Comparison of ENCODE assay signal across 8 cellular contexts in the genomic region with DNA sequence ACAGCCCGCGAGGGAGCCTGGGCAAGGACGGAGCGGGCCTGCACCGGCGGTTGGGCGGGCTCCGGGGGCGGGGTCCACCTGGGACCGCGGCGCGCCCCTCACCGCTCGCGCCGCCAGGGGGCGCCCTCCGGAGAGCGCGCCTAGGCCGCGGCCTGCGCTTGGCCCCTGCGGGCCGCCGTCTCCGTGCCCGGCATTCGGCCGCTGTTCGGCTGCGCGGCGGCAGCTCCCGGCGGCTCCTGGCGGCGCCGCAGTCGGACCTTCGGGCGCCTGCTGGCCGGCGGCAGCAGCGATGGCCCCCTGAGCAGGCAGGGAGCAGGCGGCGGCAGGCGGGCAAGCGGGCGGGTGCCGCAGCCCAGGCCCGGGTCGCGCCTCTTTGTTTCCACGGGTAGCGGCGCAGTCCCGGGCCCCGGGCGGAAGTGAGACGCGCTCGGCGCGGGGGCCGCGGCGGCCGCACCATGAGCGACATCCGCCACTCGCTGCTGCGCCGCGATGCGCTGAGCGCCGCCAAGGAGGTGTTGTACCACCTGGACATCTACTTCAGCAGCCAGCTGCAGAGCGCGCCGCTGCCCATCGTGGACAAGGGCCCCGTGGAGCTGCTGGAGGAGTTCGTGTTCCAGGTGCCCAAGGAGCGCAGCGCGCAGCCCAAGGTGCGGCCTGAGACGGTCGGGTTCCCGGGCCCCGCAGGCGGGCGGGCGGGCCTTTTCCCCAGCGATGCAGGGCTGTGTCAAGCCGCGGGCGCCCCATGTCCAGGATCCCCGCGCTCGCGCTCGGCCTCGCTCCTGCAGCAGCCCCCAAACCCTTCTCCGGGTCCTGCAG. TPM values are rescaled to one million over a fixed set of nuclear protein-coding genes. Genes with fewer than 3 reads are reported as not detected.
DNase-seq lines count a peak whose midpoint lies in the region; ATAC-seq and TF ChIP-seq lines count a peak whose summit lies in the region.

A gene (plus strand): TSS at position 193 of the 816 bp plus-strand sequence. CDS start 263 bp downstream, at position 456.

- peaks cover 51 to 78% (median 60%) of the 10 kb centered on the region in 11 experiments for H3K36me3 ChIP-seq in BLaER1 treated with 17β-estradiol and CSF1 and Interleukin-3, amounts not matched to agents 10 nM and 100 nM
- H3K36me3 ChIP-seq in duodenal mucosa (ENCODE audit: control insufficient read depth in 1 of 2, insufficient read depth in 2 of 2, low read length in 2 of 2) (peaks cover 12 to 41% of the 10 kb centered on the region in 2 donors), lower lobe of right lung (peaks cover 59% of the 10 kb centered on the region)

- H3K9ac ChIP-seq in BLaER1 treated with 17β-estradiol and CSF1 and Interleukin-3, amounts not matched to agents 10 nM and 100 nM = peak within 1 kb of the TSS; percentile 89 to 99 (median 95)
- peak within 1 kb of the TSS; percentile 60 to 87 for H3K9ac ChIP-seq in duodenal mucosa (ENCODE audit: low read depth in 1 of 2, low read length in 2 of 2)

- ATAC-seq in GM19035 (IDR thresholded peaks at IDR 0.05; ENCODE audit: unreplicated experiment) = peak; percentile 80
- peak; percentile 80 for ATAC-seq in HG03342 (IDR thresholded peaks at IDR 0.05; ENCODE audit: unreplicated experiment)
- ATAC-seq in lower lobe of right lung = peak; percentile 97 to 98

- peak within 1 kb of the TSS; percentile 75 to 98 (median 92) for H3K4me3 ChIP-seq in BLaER1 treated with 17β-estradiol and CSF1 and Interleukin-3, amounts not matched to agents 10 nM and 100 nM
- H3K4me3 ChIP-seq in duodenal mucosa (ENCODE audit: low read depth in 1 of 2, low read length in 2 of 2) (peak within 1 kb of the TSS; percentile 90 to 92), lower lobe of right lung (peak within 1 kb of the TSS; percentile 86)

- H3K9me3 ChIP-seq in BLaER1 treated with 17β-estradiol and CSF1 and Interleukin-3, amounts not matched to agents 10 nM and 100 nM (replicated peaks in 1 of 11) = 0 out of 22 replicates have a peak, but pooled peaks cover 0 to 3% (median 0%) of the 10 kb centered on the region in 11 experiments
- H3K9me3 ChIP-seq in duodenal mucosa (ENCODE audit: control insufficient read depth in 1 of 2, low read length in 2 of 2) = no peaks in the 10 kb centered on the region
- H3K9me3 ChIP-seq in lower lobe of right lung = no peaks in the 10 kb centered on the region

- no peaks in the 10 kb centered on the region for H3K27me3 ChIP-seq in BLaER1 treated with 17β-estradiol and CSF1 and Interleukin-3, amounts not matched to agents 10 nM and 100 nM
- H3K27me3 ChIP-seq in duodenal mucosa (ENCODE audit: control insufficient read depth in 1 of 2, insufficient read depth in 2 of 2, low read length in 2 of 2) (no peaks in the 10 kb centered on the region), lower lobe of right lung (ENCODE audit: low read depth) (no peaks in the 10 kb centered on the region)

- intact Hi-C loops in lower lobe of right lung (cut with DNase I) = no loop called here

- H3K4me1 ChIP-seq in BLaER1 treated with 17β-estradiol and CSF1 and Interleukin-3, amounts not matched to agents 10 nM and 100 nM = peaks cover 18 to 24% (median 20%) of the 10 kb centered on the region in 10 experiments
- H3K4me1 ChIP-seq in duodenal mucosa (ENCODE audit: control insufficient read depth in 1 of 2, insufficient read depth in 2 of 2, low read length in 2 of 2) (peaks cover 4 to 13% of the 10 kb centered on the region in 2 donors), lower lobe of right lung (peaks cover 17% of the 10 kb centered on the region)

- H4K20me1 ChIP-seq in BLaER1 treated with 17β-estradiol and CSF1 and Interleukin-3, amounts not matched to agents 10 nM and 100 nM = peaks cover 0 to 50% (median 38%) of the 10 kb centered on the region in 11 experiments; a peak in 18 of 22 replicates

- peak within 1 kb of the TSS; percentile 83 to 99 (median 96) for H3K27ac ChIP-seq in BLaER1 treated with 17β-estradiol and CSF1 and Interleukin-3, amounts not matched to agents 10 nM and 100 nM
- peak within 1 kb of the TSS; percentile 66 for H3K27ac ChIP-seq in duodenal mucosa (ENCODE audit: low read depth, low read length)
- peak within 1 kb of the TSS; percentile 85 for H3K27ac ChIP-seq in lower lobe of right lung

- peak; percentile 67 for TF ChIP-seq CTCF in lower lobe of right lung (IDR thresholded peaks at IDR 0.05)

- peak within 1 kb of the TSS; percentile 85 to 99 (median 93) for H3K4me2 ChIP-seq in BLaER1 treated with 17β-estradiol and CSF1 and Interleukin-3, amounts not matched to agents 10 nM and 100 nM

- DNase-seq in NCI-H526 treated with DMSO at 0.1 percent for 48 hours (lab: John Stamatoyannopoulos, UW) = peak; percentile 49
- peak; percentile 76 to 78 for DNase-seq in activated CD4-positive, alpha-beta T cell treated with anti-CD3 and anti-CD28 coated beads, Interleukin-2, amount 50 U/mL, for 48 hours
- DNase-seq in lower lobe of right lung = peak; percentile 85
- peak; percentile 50 to 75 (median 73) for DNase-seq in stimulated activated CD4-positive, alpha-beta T cell treated with anti-CD3 and anti-CD28 coated beads, TNF-alpha, amount 100 ng/mL, for 24 hours (ENCODE audit: low read depth in 3 of 3)

RNA-seq across cellular contexts. Expression of the gene that starts here (rescaled TPM):
- total RNA-seq in lower lobe of right lung = 33.2 TPM

Comparison
In these comparisons a context has a peak if more than half of its experiments do, and no peak if none do; other contexts are left out.
1. Peak in every context shown above with its lines: DNase-seq, ATAC-seq, H3K4me3 ChIP-seq and H3K27ac ChIP-seq.